In the genomic region with DNA sequence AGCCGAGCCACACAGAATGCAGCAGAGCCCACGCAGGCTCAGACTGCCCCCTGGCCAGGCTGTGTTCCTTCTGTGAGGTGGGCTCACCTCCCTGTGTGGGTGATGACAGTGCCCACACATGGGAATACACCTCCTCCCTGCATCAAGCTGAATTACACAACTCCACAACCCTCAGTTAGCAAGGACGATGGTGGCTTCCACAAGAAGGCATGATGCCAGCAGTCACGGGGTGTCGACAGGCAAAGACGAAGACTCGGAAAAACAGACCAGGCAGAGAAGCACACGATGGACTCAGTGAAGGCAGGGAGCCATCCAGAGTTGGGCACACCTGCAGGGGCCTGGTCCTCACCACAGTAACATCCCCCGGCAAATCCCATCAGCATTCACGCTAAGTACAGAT, we compare ENCODE assay signal across 18 cellular contexts. TPM values are rescaled to one million over a fixed set of nuclear protein-coding genes. Genes with fewer than 3 reads are reported as not detected.
DNase-seq lines count a peak whose midpoint lies in the region; ATAC-seq and TF ChIP-seq lines count a peak whose summit lies in the region.
"Had no signal": no experiment of that assay in that cellular context is flagged by ENCODE, and none has a peak within 500 bp of the region (broad histone marks: within the 10 kb centered on the region; RNA-seq: fewer than 3 reads in every experiment).

No MANE protein-coding gene starts in this region.

- H4K8ac ChIP-seq in neuronal stem cell (ENCODE audit: low read depth, low read length): no peak overlapping the region

- H3K27me3 ChIP-seq in upper lobe of right lung (no peaks in the 10 kb centered on the region), neuronal stem cell (ENCODE audit: control insufficient read depth in 3 of 3, insufficient read depth in 3 of 3, low read depth in 1 of 3, low read length in 3 of 3) (no peaks in the 10 kb centered on the region)

- H3K9me3 ChIP-seq in upper lobe of right lung: no peaks in the 10 kb centered on the region
- peaks cover 0 to 2% of the 10 kb centered on the region in 2 donors for H3K9me3 ChIP-seq in neuronal stem cell (replicated peaks in 1 of 2; ENCODE audit: control insufficient read depth in 2 of 2, insufficient read depth in 1 of 2, low read depth in 1 of 2, low read length in 2 of 2)

- no peak overlapping the region for H3K9ac ChIP-seq in neuronal stem cell (ENCODE audit: low read depth, low read length, poor library complexity)

- H3K27ac ChIP-seq in upper lobe of right lung (no peak overlapping the region), neuronal stem cell (replicated peaks; ENCODE audit: low read length) (no peak overlapping the region)
- H3K27ac ChIP-seq: epithelial cell of prostate had no signal

- no peak overlapping the region for H3K23ac ChIP-seq in neuronal stem cell (ENCODE audit: low read depth, low read length, poor library complexity)

- H3K4me3 ChIP-seq in fibroblast of villous mesenchyme (ENCODE audit: low read depth, low read length) (no peak overlapping the region), upper lobe of right lung (no peak overlapping the region), neuronal stem cell (ENCODE audit: low read length in 2 of 2) (no peak overlapping the region)

- no peak overlapping the region for H4K91ac ChIP-seq in neuronal stem cell (ENCODE audit: low read depth, low read length, poor library complexity)

- no peak overlapping the region for H2BK5ac ChIP-seq in neuronal stem cell (ENCODE audit: low read length)

- H3K4me1 ChIP-seq in upper lobe of right lung (no peaks in the 10 kb centered on the region), neuronal stem cell (ENCODE audit: control insufficient read depth in 2 of 2, insufficient read depth in 1 of 2, low read depth in 1 of 2, low read length in 2 of 2) (no peaks in the 10 kb centered on the region)

- DNase-seq in amniotic epithelial cell (ENCODE audit: low read depth) (peak; percentile 76), fibroblast of villous mesenchyme (ENCODE audit: low read depth) (peak; percentile 42), midbrain (lab: John Stamatoyannopoulos, UW) (peak; percentile 26), upper lobe of right lung (no peak), neuronal stem cell (ENCODE audit: low spot score) (no peak), SW480 (ENCODE audit: low spot score) (no peak)
- DNase-seq: activated CD4-positive, alpha-beta T cell treated with anti-CD3 and anti-CD28 coated beads for 48 hours; activated naive CD4-positive, alpha-beta T cell treated with anti-CD3 and anti-CD28 coated beads, Interleukin-2, amount 50 U/mL, for 16 hours; activated T-cell treated with anti-CD3 and anti-CD28 coated beads for 4 hours; CD4-positive, alpha-beta T cell; cerebellar nuclear complex; DND-41; NCI-H1092; NCI-H2171 treated with DMSO at 0.1 percent for 48 hours had no signal

- H3K14ac ChIP-seq in neuronal stem cell (ENCODE audit: low read length): no peak overlapping the region

- no CpG with 5 or more reads among the region's 10 CpGs for WGBS in neuronal stem cell (ENCODE audit: extremely low coverage in 2 of 2, insufficient read length in 2 of 2, insufficient replicate concordance in 1 of 2), 2 donors

- intact Hi-C loops in upper lobe of right lung (cut with DNase I): no loop called here

- H3K36me3 ChIP-seq in upper lobe of right lung (peaks cover 86% of the 10 kb centered on the region), neuronal stem cell (replicated peaks in 1 of 2; ENCODE audit: control insufficient read depth in 2 of 2, insufficient read depth in 2 of 2, low read length in 2 of 2) (peaks cover 23 to 90% of the 10 kb centered on the region in 2 donors)

- no peak overlapping the region for H3K18ac ChIP-seq in neuronal stem cell (ENCODE audit: low read length)

- TF ChIP-seq CTCF in fibroblast of villous mesenchyme (IDR thresholded peaks at IDR 0.05; ENCODE audit: insufficient read depth, low read depth, low read length): no peak
- no peak for TF ChIP-seq CTCF in upper lobe of right lung (IDR thresholded peaks at IDR 0.05)

- peak; percentile 5 for ATAC-seq in upper lobe of right lung
- no peak for ATAC-seq in GM18520 (IDR thresholded peaks at IDR 0.05; ENCODE audit: unreplicated experiment)
- ATAC-seq: natural killer cell treated with Interleukin-12 subunit alpha and Interleukin-12 subunit beta and Interleukin-15 and Interleukin-18, amount 100 ng/mL, for 72 hours; stimulated activated memory B cell treated with anti-CD40 and anti-IgM and Interleukin-4, amounts not matched to agents 10 μg/mL and 1 μg/mL and 100 μg/mL, for 72 hours had no signal

- no peak overlapping the region for H3K4me2 ChIP-seq in neuronal stem cell (ENCODE audit: insufficient read depth, low read length, poor library complexity, severe bottlenecking)

- no peak overlapping the region for H2AK5ac ChIP-seq in neuronal stem cell (ENCODE audit: low read depth, low read length)

- no peak overlapping the region for H2BK15ac ChIP-seq in neuronal stem cell (ENCODE audit: low read length)

- H3K79me1 ChIP-seq in neuronal stem cell (ENCODE audit: low read depth, low read length): peaks cover 5% of the 10 kb centered on the region

- no peak overlapping the region for H2AFZ ChIP-seq in neuronal stem cell (ENCODE audit: low read length)

- H2BK120ac ChIP-seq in neuronal stem cell (ENCODE audit: low read depth, low read length): no peak overlapping the region

- H2BK12ac ChIP-seq in neuronal stem cell (ENCODE audit: low read length): no peak overlapping the region

- no peak overlapping the region for H3K4ac ChIP-seq in neuronal stem cell (ENCODE audit: low read length)

RNA-seq across cellular contexts. Expression of gene LETM1, which starts 12.1 kb away (rescaled TPM):
- total RNA-seq in fibroblast of villous mesenchyme: 80.2 and 91.5 TPM in 2 replicates
- 39.5 TPM for total RNA-seq in upper lobe of right lung
- 12.8 TPM for polyA plus RNA-seq in neuronal stem cell (2013, experiment 1 of 2)
- polyA plus RNA-seq in neuronal stem cell (2013, experiment 2 of 2): 13.8 TPM

RNA-seq across cellular contexts. Expression of gene NSD2, which starts 27.3 kb away (rescaled TPM):
- total RNA-seq in fibroblast of villous mesenchyme (61.5 and 67.8 TPM in 2 replicates), upper lobe of right lung (45.2 TPM)
- polyA plus RNA-seq in neuronal stem cell (2013, experiment 1 of 2): 119 TPM
- polyA plus RNA-seq in neuronal stem cell (2013, experiment 2 of 2): 115 TPM

RNA-seq across cellular contexts. Expression of gene FGFR3, which starts 50.8 kb away (rescaled TPM):
- total RNA-seq in fibroblast of villous mesenchyme (0.32 and 0.86 TPM in 2 replicates), upper lobe of right lung (32.1 TPM)
- polyA plus RNA-seq in neuronal stem cell (2013, experiment 1 of 2): 7.2 TPM
- polyA plus RNA-seq in neuronal stem cell (2013, experiment 2 of 2): 7.6 TPM
- total RNA-seq: natural killer cell treated with Interleukin-12 subunit alpha and Interleukin-12 subunit beta and Interleukin-15 and Interleukin-18, amount 100 ng/mL, for 72 hours had no signal

Comparison
In these comparisons a context has a peak if more than half of its experiments do, and no peak if none do; other contexts are left out.
1. DNase-seq: peak in amniotic epithelial cell (single experiment), fibroblast of villous mesenchyme (single experiment) and midbrain (single experiment); none in upper lobe of right lung (single experiment), neuronal stem cell (single experiment) and SW480 (single experiment).
2. RNA of gene FGFR3, which starts 50.8 kb away (total RNA-seq): 32.1 TPM in upper lobe of right lung (single experiment); 0.32 to 0.86 TPM in fibroblast of villous mesenchyme; every median in the first group is over 10 times any median in the second.